ENCODE assay signal across 13 cellular contexts in the genomic region with DNA sequence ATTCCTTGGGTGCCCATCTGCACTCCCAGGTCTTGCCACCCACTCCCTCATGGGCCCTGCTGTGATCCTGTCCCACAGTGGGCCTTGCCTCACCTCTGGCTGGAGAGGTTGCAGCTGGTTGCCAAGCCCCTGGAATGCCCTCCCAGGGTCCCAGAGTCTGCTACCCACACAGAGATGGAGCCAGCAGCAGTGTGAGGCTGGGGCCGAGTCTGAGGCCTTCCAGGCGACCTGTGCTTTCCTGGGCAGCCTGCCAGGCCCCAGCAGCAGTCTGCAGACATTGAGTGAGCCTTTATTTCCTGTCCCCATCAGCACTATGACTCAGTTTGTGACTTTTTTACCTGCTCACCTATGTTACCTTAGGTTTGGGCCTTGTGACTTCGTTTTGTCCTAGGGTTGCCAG. TPM values are rescaled to one million over a fixed set of nuclear protein-coding genes. Genes with fewer than 3 reads are reported as not detected.
DNase-seq lines count a peak whose midpoint lies in the region; ATAC-seq and TF ChIP-seq lines count a peak whose summit lies in the region.
"Had no signal": no experiment of that assay in that cellular context is flagged by ENCODE, and none has a peak within 500 bp of the region (broad histone marks: within the 10 kb centered on the region; RNA-seq: fewer than 3 reads in every experiment).

No MANE protein-coding gene starts in this region.

- H3K4me1 ChIP-seq in mesenchymal stem cell (ENCODE audit: control insufficient read depth, insufficient read depth, low read depth, low read length) = peaks cover 13% of the 10 kb centered on the region
- H3K4me1 ChIP-seq: neural progenitor cell had no signal

- no peak overlapping the region for H3K23ac ChIP-seq in mesenchymal stem cell (ENCODE audit: low read length in 2 of 2)

- H2BK15ac ChIP-seq in mesenchymal stem cell (ENCODE audit: low read depth, poor library complexity, severe bottlenecking) = no peak overlapping the region

- no peak overlapping the region for H3K18ac ChIP-seq in mesenchymal stem cell (ENCODE audit: low read depth in 1 of 2, low read length in 2 of 2)

- peak overlapping the region; percentile 10 for H3K27ac ChIP-seq in mesenchymal stem cell (ENCODE audit: low read length, poor library complexity, severe bottlenecking)
- H3K27ac ChIP-seq: neural progenitor cell had no signal

- no peak overlapping the region for H3K4ac ChIP-seq in mesenchymal stem cell (ENCODE audit: low read depth in 1 of 2, low read length in 2 of 2)

- no peak overlapping the region for H2BK120ac ChIP-seq in mesenchymal stem cell (ENCODE audit: low read depth, low read length)

- no peak overlapping the region for H2AK5ac ChIP-seq in mesenchymal stem cell (ENCODE audit: low read length, severe bottlenecking)

- no peak overlapping the region for H2BK12ac ChIP-seq in mesenchymal stem cell (ENCODE audit: low read length in 2 of 2)

- no peaks in the 10 kb centered on the region for H3K36me3 ChIP-seq in mesenchymal stem cell (ENCODE audit: control insufficient read depth in 1 of 2, insufficient read depth in 2 of 2, low read depth in 1 of 2, low read length in 2 of 2)
- H3K36me3 ChIP-seq: neural progenitor cell had no signal

- H3K27me3 ChIP-seq in mesenchymal stem cell (ENCODE audit: control insufficient read depth in 1 of 2, insufficient read depth in 1 of 2, low read length in 2 of 2) = no peaks in the 10 kb centered on the region
- H3K27me3 ChIP-seq: neural progenitor cell had no signal

- TF ChIP-seq CTCF in GM10248 (IDR thresholded peaks at IDR 0.05; ENCODE audit: control extremely low read depth, extremely low read depth, low read depth, missing control alignments) = no peak

- no peak overlapping the region for H4K91ac ChIP-seq in mesenchymal stem cell (ENCODE audit: low read length)

- no peak overlapping the region for H3K14ac ChIP-seq in mesenchymal stem cell (ENCODE audit: low read length in 2 of 2)

- no peak overlapping the region for H3K4me3 ChIP-seq in mesenchymal stem cell (ENCODE audit: insufficient read depth in 1 of 2, low read depth in 1 of 2, low read length in 2 of 2)
- H3K4me3 ChIP-seq: K562, neural progenitor cell had no signal

- WGBS in mesenchymal stem cell = 54% methylated on average over 3 of the region's 3 CpGs

- POLR2A ChIA-PET in GM10248 (lab: Yijun Ruan, JAX) = no interaction called here

- H3K79me1 ChIP-seq in mesenchymal stem cell (replicated peaks; ENCODE audit: low read length, poor library complexity, severe bottlenecking) = no peaks in the 10 kb centered on the region

- DNase-seq in DMS53 (lab: John Stamatoyannopoulos, UW) (peak; percentile 77), HK-2 (ENCODE audit: unreplicated experiment) (peak; percentile 56), UCSD-AML1 (lab: John Stamatoyannopoulos, UW; ENCODE audit: unreplicated experiment) (peak; percentile 24), mesenchymal stem cell (no peak), GM10248 (ENCODE audit: extremely low spot score) (no peak), NCI-H82 treated with DMSO at 0.1 percent for 48 hours (lab: John Stamatoyannopoulos, UW; ENCODE audit: unreplicated experiment) (no peak)
- DNase-seq in stimulated activated CD4-positive, alpha-beta T cell treated with anti-CD3 and anti-CD28 coated beads, Interleukin-12 subunit alpha, Interleukin-12 subunit beta, amount 100 ng/mL, for 4 hours = no peak
- DNase-seq: activated CD4-positive, alpha-beta T cell treated with anti-CD3 and anti-CD28 coated beads for 1 hour; CD4-positive, CD25-positive, alpha-beta regulatory T cell; H9 had no signal

- H2BK5ac ChIP-seq in mesenchymal stem cell (ENCODE audit: low read depth, low read length, poor library complexity, severe bottlenecking) = no peak overlapping the region

- no peak for ATAC-seq in GM19395 (IDR thresholded peaks at IDR 0.05; ENCODE audit: unreplicated experiment)
- ATAC-seq: K562 had no signal

- H3K9ac ChIP-seq in mesenchymal stem cell (ENCODE audit: low read length) = no peak overlapping the region
- H3K9ac ChIP-seq: neural progenitor cell had no signal

- no peak overlapping the region for H2AFZ ChIP-seq in mesenchymal stem cell (ENCODE audit: low read depth, low read length)
- H2AFZ ChIP-seq: neural progenitor cell had no signal

- H4K8ac ChIP-seq in mesenchymal stem cell (ENCODE audit: low read length) = no peak overlapping the region

- CTCF ChIA-PET in GM10248 (lab: Yijun Ruan, JAX) = interaction anchor here (1.4 to 4.5 kb wide), 11 partner anchors 10 to 137 kb away, joined by 4 to 48 read pairs (median 13); no protein-coding TSS in a partner anchor

- no peak overlapping the region for H3K4me2 ChIP-seq in mesenchymal stem cell (ENCODE audit: low read length, poor library complexity, severe bottlenecking)
- H3K4me2 ChIP-seq: neural progenitor cell had no signal

- peaks cover 3% of the 10 kb centered on the region for H3K9me3 ChIP-seq in mesenchymal stem cell (ENCODE audit: control insufficient read depth, low read length)

RNA-seq across cellular contexts. Expression of a gene that starts 25.0 kb away (rescaled TPM):
- polyA plus RNA-seq in mesenchymal stem cell (2013, experiment 1 of 2) = not detected
- 0.01 TPM for polyA plus RNA-seq in mesenchymal stem cell (2013, experiment 2 of 2)
- polyA plus RNA-seq: K562 had no signal

Comparison
In these comparisons a context has a peak if more than half of its experiments do, and no peak if none do; other contexts are left out.
1. DNase-seq: peak in DMS53 (single experiment), HK-2 (single experiment) and UCSD-AML1 (single experiment); none in mesenchymal stem cell (single experiment), GM10248 (single experiment), NCI-H82 treated with DMSO at 0.1 percent for 48 hours (single experiment) and stimulated activated CD4-positive, alpha-beta T cell treated with anti-CD3 and anti-CD28 coated beads, Interleukin-12 subunit alpha, Interleukin-12 subunit beta, amount 100 ng/mL, for 4 hours (single experiment).